1 cellular context compared by ENCODE assay signal in genomic region chr6:3251462-3252314, GRCh38.
TF ChIP-seq lines count a peak whose summit lies in the region.

No MANE protein-coding gene starts in this region.

TF ChIP-seq in HEK293, 187 proteins besides CTCF, POLR2A, EP300 and RAD21 (continued from another document):
- TF ChIP-seq TRIM28 (IDR thresholded peaks at IDR 0.05; ENCODE audit: borderline replicate concordance, low read length) (peak; percentile 72; the same call in 1 of the 2 replicates), ZNF211 (tag by site-specific recombination; IDR thresholded peaks at IDR 0.05; ENCODE audit: low read depth) (no peak), ZNF600 (tag by site-specific recombination; IDR thresholded peaks at IDR 0.05) (0 out of 2 replicates have a peak, but pooled peaks have one; percentile 23), ZNF184 (tag by site-specific recombination; IDR thresholded peaks at IDR 0.05) (0 out of 2 replicates have a peak, but pooled peaks have one; percentile 39), ZNF132 (tag by site-specific recombination; IDR thresholded peaks at IDR 0.05; ENCODE audit: borderline replicate concordance) (no peak), ZNF2 (tag by site-specific recombination; IDR thresholded peaks at IDR 0.05) (peak; percentile 95), GLIS1 (tag by site-specific recombination; IDR thresholded peaks at IDR 0.05) (no peak), BCL11B (tag by site-specific recombination; IDR thresholded peaks at IDR 0.05; ENCODE audit: low read depth) (no peak), ZNF610 (tag by site-specific recombination; IDR thresholded peaks at IDR 0.05; ENCODE audit: borderline replicate concordance) (peak; percentile 32; the same call in 1 of the 2 replicates), HOXA7 (CRISPR knock-in tag; IDR thresholded peaks at IDR 0.05; ENCODE audit: borderline replicate concordance) (no peak)
- TF ChIP-seq, protein P1, sequence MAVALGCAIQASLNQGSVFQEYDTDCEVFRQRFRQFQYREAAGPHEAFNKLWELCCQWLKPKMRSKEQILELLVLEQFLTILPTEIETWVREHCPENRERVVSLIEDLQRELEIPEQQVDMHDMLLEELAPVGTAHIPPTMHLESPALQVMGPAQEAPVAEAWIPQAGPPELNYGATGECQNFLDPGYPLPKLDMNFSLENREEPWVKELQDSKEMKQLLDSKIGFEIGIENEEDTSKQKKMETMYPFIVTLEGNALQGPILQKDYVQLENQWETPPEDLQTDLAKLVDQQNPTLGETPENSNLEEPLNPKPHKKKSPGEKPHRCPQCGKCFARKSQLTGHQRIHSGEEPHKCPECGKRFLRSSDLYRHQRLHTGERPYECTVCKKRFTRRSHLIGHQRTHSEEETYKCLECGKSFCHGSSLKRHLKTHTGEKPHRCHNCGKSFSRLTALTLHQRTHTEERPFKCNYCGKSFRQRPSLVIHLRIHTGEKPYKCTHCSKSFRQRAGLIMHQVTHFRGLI (tag by site-specific recombination; IDR thresholded peaks at IDR 0.05) = no peak
- TF ChIP-seq, protein P2, sequence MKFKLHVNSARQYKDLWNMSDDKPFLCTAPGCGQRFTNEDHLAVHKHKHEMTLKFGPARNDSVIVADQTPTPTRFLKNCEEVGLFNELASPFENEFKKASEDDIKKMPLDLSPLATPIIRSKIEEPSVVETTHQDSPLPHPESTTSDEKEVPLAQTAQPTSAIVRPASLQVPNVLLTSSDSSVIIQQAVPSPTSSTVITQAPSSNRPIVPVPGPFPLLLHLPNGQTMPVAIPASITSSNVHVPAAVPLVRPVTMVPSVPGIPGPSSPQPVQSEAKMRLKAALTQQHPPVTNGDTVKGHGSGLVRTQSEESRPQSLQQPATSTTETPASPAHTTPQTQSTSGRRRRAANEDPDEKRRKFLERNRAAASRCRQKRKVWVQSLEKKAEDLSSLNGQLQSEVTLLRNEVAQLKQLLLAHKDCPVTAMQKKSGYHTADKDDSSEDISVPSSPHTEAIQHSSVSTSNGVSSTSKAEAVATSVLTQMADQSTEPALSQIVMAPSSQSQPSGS (tag by site-specific recombination; IDR thresholded peaks at IDR 0.05; ENCODE audit: low read depth) = no peak
- TF ChIP-seq, protein P3, sequence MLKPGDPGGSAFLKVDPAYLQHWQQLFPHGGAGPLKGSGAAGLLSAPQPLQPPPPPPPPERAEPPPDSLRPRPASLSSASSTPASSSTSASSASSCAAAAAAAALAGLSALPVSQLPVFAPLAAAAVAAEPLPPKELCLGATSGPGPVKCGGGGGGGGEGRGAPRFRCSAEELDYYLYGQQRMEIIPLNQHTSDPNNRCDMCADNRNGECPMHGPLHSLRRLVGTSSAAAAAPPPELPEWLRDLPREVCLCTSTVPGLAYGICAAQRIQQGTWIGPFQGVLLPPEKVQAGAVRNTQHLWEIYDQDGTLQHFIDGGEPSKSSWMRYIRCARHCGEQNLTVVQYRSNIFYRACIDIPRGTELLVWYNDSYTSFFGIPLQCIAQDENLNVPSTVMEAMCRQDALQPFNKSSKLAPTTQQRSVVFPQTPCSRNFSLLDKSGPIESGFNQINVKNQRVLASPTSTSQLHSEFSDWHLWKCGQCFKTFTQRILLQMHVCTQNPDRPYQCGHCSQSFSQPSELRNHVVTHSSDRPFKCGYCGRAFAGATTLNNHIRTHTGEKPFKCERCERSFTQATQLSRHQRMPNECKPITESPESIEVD (tag by site-specific recombination; IDR thresholded peaks at IDR 0.05) = no peak
- TF ChIP-seq, protein P4, sequence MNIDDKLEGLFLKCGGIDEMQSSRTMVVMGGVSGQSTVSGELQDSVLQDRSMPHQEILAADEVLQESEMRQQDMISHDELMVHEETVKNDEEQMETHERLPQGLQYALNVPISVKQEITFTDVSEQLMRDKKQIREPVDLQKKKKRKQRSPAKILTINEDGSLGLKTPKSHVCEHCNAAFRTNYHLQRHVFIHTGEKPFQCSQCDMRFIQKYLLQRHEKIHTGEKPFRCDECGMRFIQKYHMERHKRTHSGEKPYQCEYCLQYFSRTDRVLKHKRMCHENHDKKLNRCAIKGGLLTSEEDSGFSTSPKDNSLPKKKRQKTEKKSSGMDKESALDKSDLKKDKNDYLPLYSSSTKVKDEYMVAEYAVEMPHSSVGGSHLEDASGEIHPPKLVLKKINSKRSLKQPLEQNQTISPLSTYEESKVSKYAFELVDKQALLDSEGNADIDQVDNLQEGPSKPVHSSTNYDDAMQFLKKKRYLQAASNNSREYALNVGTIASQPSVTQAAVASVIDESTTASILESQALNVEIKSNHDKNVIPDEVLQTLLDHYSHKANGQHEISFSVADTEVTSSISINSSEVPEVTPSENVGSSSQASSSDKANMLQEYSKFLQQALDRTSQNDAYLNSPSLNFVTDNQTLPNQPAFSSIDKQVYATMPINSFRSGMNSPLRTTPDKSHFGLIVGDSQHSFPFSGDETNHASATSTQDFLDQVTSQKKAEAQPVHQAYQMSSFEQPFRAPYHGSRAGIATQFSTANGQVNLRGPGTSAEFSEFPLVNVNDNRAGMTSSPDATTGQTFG (tag by site-specific recombination; IDR thresholded peaks at IDR 0.05; ENCODE audit: borderline replicate concordance) = no peak
